1 cellular context compared by ENCODE assay signal in genomic region chr1:54172614-54173312, GRCh38.
TF ChIP-seq lines count a peak whose summit lies in the region.

No MANE protein-coding gene starts in this region.

TF ChIP-seq in endothelial cell of umbilical vein, 7 proteins besides CTCF, POLR2A, EP300 and RAD21:
- peak; percentile 37 for TF ChIP-seq FOS (IDR thresholded peaks at IDR 0.05; ENCODE audit: borderline replicate concordance, insufficient read depth, low read length)
- TF ChIP-seq MAX (IDR thresholded peaks at IDR 0.05; ENCODE audit: insufficient read depth, insufficient read length): no peak
